Comparison of ENCODE assay signal across 9 cellular contexts in genomic region chr14:24952851-24953666, GRCh38.
DNase-seq lines count a peak whose midpoint lies in the region; ATAC-seq, FAIRE-seq and TF ChIP-seq lines count a peak whose summit lies in the region.
"Had no signal": no experiment of that assay in that cellular context is flagged by ENCODE, and none has a peak within 500 bp of the region (broad histone marks: within the 10 kb centered on the region; RNA-seq: fewer than 3 reads in every experiment).

No MANE protein-coding gene starts in this region.

- POLR2A ChIA-PET in IMR-90 (lab: Charles Lee; ENCODE audit: unreplicated experiment), result interaction anchor here (0.6 kb wide), 1 partner anchor 33 kb away, joined by 3 read pairs; no protein-coding TSS in a partner anchor

- H3K9me1 ChIP-seq in IMR-90 (ENCODE audit: insufficient read depth, low read length), result no peaks in the 10 kb centered on the region; the same call in 1 of the 2 replicates

- intact Hi-C loops in IMR-90 (cut with micrococcal nuclease), result no loop called here

- H3K9me3 ChIP-seq in DND-41 (ENCODE audit: insufficient read depth, low read length, severe bottlenecking), result no peaks in the 10 kb centered on the region
- H3K9me3 ChIP-seq in IMR-90 (ENCODE audit: control insufficient read depth, insufficient read depth, low read length), result no peaks in the 10 kb centered on the region

- no peak overlapping the region for H3K18ac ChIP-seq in IMR-90 (ENCODE audit: low read depth, low read length)

- no TSS peak for BruUV-seq in IMR-90 (replicated peaks; lab: Mats Ljungman, UMichigan)

- no peak overlapping the region for H4K5ac ChIP-seq in IMR-90 (ENCODE audit: low read depth, low read length)

- no peak for TF ChIP-seq POLR2A in IMR-90 (IDR thresholded peaks at IDR 0.05; ENCODE audit: low read depth, low read length)

- no peak overlapping the region for H3K27ac ChIP-seq in DND-41 (ENCODE audit: low read length)
- no peak overlapping the region for H3K27ac ChIP-seq in IMR-90 (ENCODE audit: insufficient read depth, low read length)

- H3K79me2 ChIP-seq in DND-41 (ENCODE audit: insufficient read depth, low read length), result no peaks in the 10 kb centered on the region

- H2BK20ac ChIP-seq in IMR-90 (ENCODE audit: low read depth, low read length), result no peak overlapping the region

- no peak overlapping the region for H2AFZ ChIP-seq in DND-41 (ENCODE audit: low read depth, low read length)
- no peak overlapping the region for H2AFZ ChIP-seq in IMR-90 (replicated peaks; ENCODE audit: low read length, poor library complexity)

- H3K4me3 ChIP-seq in DND-41 (ENCODE audit: low read depth in 1 of 2, low read length in 2 of 2) (no peak overlapping the region), IMR-90 (ENCODE audit: insufficient read depth, low read depth, low read length) (no peak overlapping the region), bronchial epithelial cell (ENCODE audit: low read depth, low read length) (no peak overlapping the region)

- TF ChIP-seq RAD21 in IMR-90 (IDR thresholded peaks at IDR 0.05; ENCODE audit: low read length), result no peak

- TF ChIP-seq CTCF in DND-41 (IDR thresholded peaks at IDR 0.05; ENCODE audit: borderline replicate concordance, extremely low read depth, low read length, poor library complexity, severe bottlenecking) (peak; percentile 32), IMR-90 (conservative IDR thresholded peaks at IDR 0.05; ENCODE audit: low read depth, low read length) (no peak), bronchial epithelial cell (IDR thresholded peaks at IDR 0.05; ENCODE audit: insufficient read depth, low read length, severe bottlenecking) (no peak)

- no peak overlapping the region for H2AK9ac ChIP-seq in IMR-90 (replicated peaks; ENCODE audit: low read depth, low read length, poor library complexity)

- no peak overlapping the region for H2BK15ac ChIP-seq in IMR-90 (ENCODE audit: low read depth, low read length)

- dilution Hi-C loops in IMR-90 (cut with HindIII; ENCODE audit: low sequenced_read_pairs, unreplicated experiment), result no loop called here

- H2BK5ac ChIP-seq in IMR-90 (ENCODE audit: low read depth, low read length, poor library complexity, severe bottlenecking), result no peak overlapping the region

- CTCF ChIA-PET in IMR-90 (lab: Yijun Ruan, JAX), result interaction anchor here (0.5 to 0.7 kb wide), 2 partner anchors 21 to 81 kb away, joined by 3 to 4 read pairs; no protein-coding TSS in a partner anchor

- in situ Hi-C loops in IMR-90 (cut with MboI; ENCODE audit: low sequenced_read_pairs), result no loop called here

- H3K4me1 ChIP-seq in DND-41 (ENCODE audit: insufficient read depth, low read length) (no peaks in the 10 kb centered on the region), IMR-90 (ENCODE audit: control insufficient read depth, insufficient read depth, low read length) (no peaks in the 10 kb centered on the region)

- ATAC-seq in DND-41 (ENCODE audit: insufficient read depth, low read depth) (no peak), IMR-90 (ENCODE audit: low read depth) (no peak), HG02973 (IDR thresholded peaks at IDR 0.05; ENCODE audit: unreplicated experiment) (no peak)
- ATAC-seq: stimulated activated effector memory CD8-positive, alpha-beta T cell treated with anti-CD3 and anti-CD28 coated beads, Interleukin-12 subunit alpha, Interleukin-12 subunit beta, amount 100 ng/mL, for 72 hours had no signal

- H3K9ac ChIP-seq in DND-41 (ENCODE audit: low read depth, low read length) (no peak overlapping the region), IMR-90 (ENCODE audit: low read depth, low read length) (no peak overlapping the region)

- H2AK5ac ChIP-seq in IMR-90 (ENCODE audit: low read depth, low read length), result no peak overlapping the region

- WGBS in IMR-90 (ENCODE audit: extremely low coverage in 2 of 2, insufficient read length in 1 of 2), 2 experiments, result no CpG with 5 or more reads among the region's 8 CpGs

- H3K4me2 ChIP-seq in DND-41 (ENCODE audit: insufficient read depth, low read length) (no peak overlapping the region), IMR-90 (ENCODE audit: low read depth, low read length) (no peak overlapping the region)

- no peaks in the 10 kb centered on the region for H3K27me3 ChIP-seq in DND-41 (ENCODE audit: insufficient read depth, low read length, poor library complexity)
- no peaks in the 10 kb centered on the region for H3K27me3 ChIP-seq in IMR-90 (ENCODE audit: control insufficient read depth, insufficient read depth, low read length)
- no peaks in the 10 kb centered on the region for H3K27me3 ChIP-seq in bronchial epithelial cell (ENCODE audit: control insufficient read depth, insufficient read depth, low read length)

- peak; percentile 47 for FAIRE-seq in bronchial epithelial cell (lab: Jason Lieb, UNC)

- H2BK120ac ChIP-seq in IMR-90 (ENCODE audit: low read depth, low read length), result no peak overlapping the region

- no peak overlapping the region for H4K8ac ChIP-seq in IMR-90 (ENCODE audit: low read depth in 2 of 2, low read length in 2 of 2)

- H4K20me1 ChIP-seq in DND-41 (ENCODE audit: insufficient read depth, low read length) (no peaks in the 10 kb centered on the region), IMR-90 (ENCODE audit: insufficient read depth, low read length) (no peaks in the 10 kb centered on the region)

- no peak overlapping the region for H3K14ac ChIP-seq in IMR-90 (replicated peaks; ENCODE audit: low read depth, low read length)

- H3K36me3 ChIP-seq in DND-41 (ENCODE audit: insufficient read depth, low read length) (no peaks in the 10 kb centered on the region), IMR-90 (ENCODE audit: control insufficient read depth, insufficient read depth, low read length) (no peaks in the 10 kb centered on the region), bronchial epithelial cell (ENCODE audit: control insufficient read depth, insufficient read depth, low read length) (no peaks in the 10 kb centered on the region)

- no peak overlapping the region for H4K91ac ChIP-seq in IMR-90 (ENCODE audit: insufficient read depth, low read depth, low read length)

- no peak overlapping the region for H3K23ac ChIP-seq in IMR-90 (ENCODE audit: low read depth, low read length)

- DNase-seq in DND-41, result no peak
- peak; percentile 26 for DNase-seq in IMR-90
- no peak for DNase-seq in bronchial epithelial cell (ENCODE audit: low read depth)
- DNase-seq in medulla oblongata (ENCODE audit: extremely low spot score), result peak; percentile 82
- no peak for DNase-seq in NCI-H1694 (lab: John Stamatoyannopoulos, UW)
- no peak for DNase-seq in NCI-H1105 treated with DMSO at 0.1 percent for 48 hours (lab: John Stamatoyannopoulos, UW)
- no peak for DNase-seq in NCI-H2171 treated with DMSO at 0.1 percent for 48 hours (lab: John Stamatoyannopoulos, UW)

- H3K79me1 ChIP-seq in IMR-90 (ENCODE audit: low read depth in 1 of 2, low read length in 2 of 2), result 0 out of 4 replicates have a peak, but pooled peaks cover 0 to 2% of the 10 kb centered on the region in 2 experiments

- no peak overlapping the region; the same call in 1 of the 2 replicates for H3K4ac ChIP-seq in IMR-90 (ENCODE audit: low read depth, low read length)

- H3K56ac ChIP-seq in IMR-90 (ENCODE audit: extremely low read depth, insufficient read depth, low read length), result no peak overlapping the region

TF ChIP-seq in IMR-90, 13 proteins besides CTCF, POLR2A, EP300 and RAD21:
- TF ChIP-seq ELK1 (IDR thresholded peaks at IDR 0.05; ENCODE audit: borderline replicate concordance, low read depth, low read length), result no peak

Comparison
In these comparisons a context has a peak if more than half of its experiments do, and no peak if none do; other contexts are left out.
1. DNase-seq: peak in IMR-90 (single experiment) and medulla oblongata (single experiment); none in DND-41 (single experiment), bronchial epithelial cell (single experiment), NCI-H1694 (single experiment), NCI-H1105 treated with DMSO at 0.1 percent for 48 hours (single experiment) and NCI-H2171 treated with DMSO at 0.1 percent for 48 hours (single experiment).